ENCODE assay signal across 1 cellular context in genomic region chr6:2560140-2560818, GRCh38.
TF ChIP-seq lines count a peak whose summit lies in the region.

No MANE protein-coding gene starts in this region.

TF ChIP-seq in GM23338, 12 proteins besides CTCF, POLR2A, EP300 and RAD21 (continued from another document):
- TF ChIP-seq ZNF462 (CRISPR knock-in tag; IDR thresholded peaks at IDR 0.05) = no peak
- no peak for TF ChIP-seq NANOG (IDR thresholded peaks at IDR 0.05; ENCODE audit: borderline replicate concordance)
- TF ChIP-seq EZH2phosphoT487 (IDR thresholded peaks at IDR 0.05; ENCODE audit: unreplicated experiment) = no peak
- no peak for TF ChIP-seq CREB1 (CRISPR knock-in tag; IDR thresholded peaks at IDR 0.05; ENCODE audit: low read depth)
- TF ChIP-seq ZNF114 (CRISPR knock-in tag; IDR thresholded peaks at IDR 0.05) = no peak
- no peak for TF ChIP-seq EZH2 (IDR thresholded peaks at IDR 0.05; ENCODE audit: low read depth, unreplicated experiment)
